Comparison of ENCODE assay signal across 20 cellular contexts in the genomic region with DNA sequence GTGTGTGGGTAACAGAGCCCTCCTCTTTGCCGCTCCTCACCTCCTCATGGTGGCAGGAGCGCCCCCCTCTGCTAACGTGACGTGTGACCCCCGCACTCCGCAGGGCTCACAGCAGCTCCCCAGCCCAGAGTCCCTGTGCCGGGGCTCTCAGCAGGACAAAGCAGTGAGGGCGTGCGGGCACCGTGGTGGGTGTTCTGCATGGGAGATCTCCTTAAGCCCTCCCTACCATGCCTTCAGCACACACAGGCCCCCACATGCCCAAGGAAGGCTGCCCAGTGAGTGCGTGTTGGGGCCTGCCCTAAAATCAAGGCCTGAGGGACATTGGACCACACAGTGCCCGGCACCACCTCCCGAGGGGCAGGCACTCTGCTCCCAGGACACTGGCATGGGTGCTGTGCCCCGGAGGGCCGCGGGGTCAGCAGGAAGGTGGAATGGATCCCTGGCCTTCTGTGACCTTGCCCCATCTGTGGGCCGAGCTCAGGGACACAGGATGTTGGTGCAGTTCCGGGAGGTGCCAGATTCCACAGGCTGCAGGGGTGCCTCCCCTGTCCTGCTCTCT. TPM values are rescaled to one million over a fixed set of nuclear protein-coding genes. Genes with fewer than 3 reads are reported as not detected.
DNase-seq lines count a peak whose midpoint lies in the region; ATAC-seq and TF ChIP-seq lines count a peak whose summit lies in the region.
"Had no signal": no experiment of that assay in that cellular context is flagged by ENCODE, and none has a peak within 500 bp of the region (broad histone marks: within the 10 kb centered on the region; RNA-seq: fewer than 3 reads in every experiment).

No MANE protein-coding gene starts in this region.

- no peak overlapping the region for H3K4me2 ChIP-seq in SK-N-SH

- CTCF ChIA-PET in SK-N-SH (lab: Yijun Ruan, JAX), result interaction anchor here (1.1 kb wide), 1 partner anchor 128 kb away, joined by 3 read pairs; no protein-coding TSS in a partner anchor

- no peaks in the 10 kb centered on the region for H3K27me3 ChIP-seq in SK-N-SH (ENCODE audit: insufficient read depth)
- H3K27me3 ChIP-seq in left ventricle myocardium inferior (ENCODE audit: low read depth), result peaks cover 12% of the 10 kb centered on the region

- H3K27ac Mint-ChIP-seq in HFFc6 (no peak overlapping the region), osteocyte (ENCODE audit: unreplicated experiment) (no peak overlapping the region)
- H3K27ac Mint-ChIP-seq: activated CD4-positive, alpha-beta T cell treated with anti-CD3 and anti-CD28 coated beads, Interleukin-2, amount 10 ng/mL, durations not matched to agents 24 days and 14 days; activated T-cell treated with anti-CD3 and anti-CD28 coated beads, Interleukin-2, amount 50 U/mL, for 72 hours had no signal

- H3K9me3 Mint-ChIP-seq in HFFc6, result no peaks in the 10 kb centered on the region
- H3K9me3 Mint-ChIP-seq in osteocyte (ENCODE audit: unreplicated experiment), result no peaks in the 10 kb centered on the region
- H3K9me3 Mint-ChIP-seq: activated CD4-positive, alpha-beta T cell treated with anti-CD3 and anti-CD28 coated beads, Interleukin-2, amount 10 ng/mL, durations not matched to agents 24 days and 14 days; activated T-cell treated with anti-CD3 and anti-CD28 coated beads, Interleukin-2, amount 50 U/mL, for 72 hours had no signal

- H3F3A ChIP-seq in SK-N-SH (replicated peaks; ENCODE audit: insufficient read depth), result no peaks in the 10 kb centered on the region

- POLR2A ChIA-PET in SK-N-SH (lab: Yijun Ruan, JAX), result no interaction called here

- no peaks in the 10 kb centered on the region for H3K4me1 Mint-ChIP-seq in HFFc6 (ENCODE audit: low read depth)
- no peaks in the 10 kb centered on the region for H3K4me1 Mint-ChIP-seq in osteocyte (ENCODE audit: unreplicated experiment)
- H3K4me1 Mint-ChIP-seq: activated CD4-positive, alpha-beta T cell treated with anti-CD3 and anti-CD28 coated beads, Interleukin-2, amount 10 ng/mL, durations not matched to agents 24 days and 14 days had no signal

- H2AFZ ChIP-seq in SK-N-SH (ENCODE audit: low read depth), result no peak overlapping the region

- H3K27ac ChIP-seq in SK-N-SH (ENCODE audit: low read depth in 2 of 2, low read length in 1 of 2) (no peak overlapping the region), left ventricle myocardium inferior (replicated peaks) (no peak overlapping the region)
- H3K27ac ChIP-seq: 22Rv1, skin epidermis had no signal

- peak overlapping the region; percentile 21; the same call in 1 of the 2 replicates for H3K4me3 Mint-ChIP-seq in HFFc6
- H3K4me3 Mint-ChIP-seq in osteocyte (ENCODE audit: unreplicated experiment), result no peak overlapping the region
- H3K4me3 Mint-ChIP-seq: activated CD4-positive, alpha-beta T cell treated with anti-CD3 and anti-CD28 coated beads, Interleukin-2, amount 10 ng/mL, durations not matched to agents 24 days and 14 days; activated T-cell treated with anti-CD3 and anti-CD28 coated beads, Interleukin-2, amount 50 U/mL, for 72 hours had no signal

- TF ChIP-seq EP300 in SK-N-SH (IDR thresholded peaks at IDR 0.05; ENCODE audit: borderline replicate concordance in 1 of 2, low read depth in 1 of 2, low read length in 1 of 2), result no peak

- no peaks in the 10 kb centered on the region for H4K20me1 ChIP-seq in SK-N-SH (ENCODE audit: insufficient read depth)

- no peak for TF ChIP-seq RAD21 in SK-N-SH (IDR thresholded peaks at IDR 0.05; ENCODE audit: low read length)

- H3K4me3 ChIP-seq in SK-N-SH (ENCODE audit: low read depth in 2 of 2, low read length in 1 of 2), result no peak overlapping the region
- H3K4me3 ChIP-seq in left ventricle myocardium inferior, result no peak overlapping the region
- H3K4me3 ChIP-seq: skin epidermis had no signal

- peak; percentile 22 for DNase-seq in SK-N-SH
- DNase-seq in HFFc6, result no peak
- peak; percentile 1 for DNase-seq in left ventricle myocardium inferior
- DNase-seq in osteocyte (ENCODE audit: extremely low spot score, unreplicated experiment), result peak; percentile 80
- no peak for DNase-seq in HPDE6-E6E7 (ENCODE audit: extremely low spot score)
- DNase-seq: activated CD4-positive, alpha-beta T cell treated with anti-CD3 and anti-CD28 coated beads, Interleukin-2, amount 10 ng/mL, durations not matched to agents 24 days and 14 days; activated T-cell treated with anti-CD3 and anti-CD28 coated beads, Interleukin-2, amount 50 U/mL, for 72 hours; Calu3; central memory CD4-positive, alpha-beta T cell; NCI-H1417; NCI-H748 treated with DMSO at 0.1 percent for 48 hours had no signal

- 90% methylated on average over 9 of the region's 18 CpGs for WGBS in SK-N-SH (ENCODE audit: low lambda C conversion rate)

- H3K9me3 ChIP-seq in SK-N-SH (no peaks in the 10 kb centered on the region), left ventricle myocardium inferior (replicated peaks) (no peaks in the 10 kb centered on the region)

- no peaks in the 10 kb centered on the region; a peak in 1 of 4 replicates for H3K4me1 ChIP-seq in SK-N-SH (ENCODE audit: control insufficient read depth in 1 of 2, insufficient read depth in 2 of 2, low read depth in 1 of 2, low read length in 1 of 2)
- H3K4me1 ChIP-seq in left ventricle myocardium inferior, result peaks cover under 1% of the 10 kb centered on the region

- H3K36me3 Mint-ChIP-seq in HFFc6 (ENCODE audit: low read depth) (no peaks in the 10 kb centered on the region), osteocyte (ENCODE audit: unreplicated experiment) (no peaks in the 10 kb centered on the region)

- no peaks in the 10 kb centered on the region for H3K9me2 ChIP-seq in SK-N-SH

- H3K36me3 ChIP-seq in SK-N-SH (replicated peaks in 1 of 2; ENCODE audit: control insufficient read depth in 1 of 2, insufficient read depth in 2 of 2, low read length in 1 of 2) (no peaks in the 10 kb centered on the region), left ventricle myocardium inferior (no peaks in the 10 kb centered on the region)

- H3K9ac ChIP-seq in SK-N-SH, result no peak overlapping the region

- H3K27me3 Mint-ChIP-seq in HFFc6 (ENCODE audit: insufficient read depth), result peaks cover 39% of the 10 kb centered on the region
- peaks cover 2% of the 10 kb centered on the region for H3K27me3 Mint-ChIP-seq in osteocyte (ENCODE audit: unreplicated experiment)
- H3K27me3 Mint-ChIP-seq: activated CD4-positive, alpha-beta T cell treated with anti-CD3 and anti-CD28 coated beads, Interleukin-2, amount 10 ng/mL, durations not matched to agents 24 days and 14 days had no signal

- no peak for ATAC-seq in SK-N-SH treated with all-trans-retinoic acid at 6 μM for 48 hours
- no peak for ATAC-seq in GM18867 (IDR thresholded peaks at IDR 0.05; ENCODE audit: unreplicated experiment)
- ATAC-seq in GM18907 (IDR thresholded peaks at IDR 0.05; ENCODE audit: unreplicated experiment), result no peak
- ATAC-seq: activated T-cell treated with anti-CD3 and anti-CD28 coated beads, Interleukin-2, amount 50 U/mL, for 72 hours; esophagus mucosa; HCT116 had no signal

- no peaks in the 10 kb centered on the region for H3K79me2 ChIP-seq in SK-N-SH (ENCODE audit: insufficient read depth)

- intact Hi-C loops in left ventricle myocardium inferior (cut with micrococcal nuclease), result no loop called here

- TF ChIP-seq CTCF in SK-N-SH (IDR thresholded peaks at IDR 0.05) (no peak), HFFc6 (IDR thresholded peaks at IDR 0.05) (no peak), left ventricle myocardium inferior (IDR thresholded peaks at IDR 0.05; ENCODE audit: borderline replicate concordance) (no peak), osteocyte (IDR thresholded peaks at IDR 0.05) (no peak)

TF ChIP-seq in SK-N-SH, 30 proteins besides CTCF, POLR2A, EP300 and RAD21 (continues in another document):
- no peak for TF ChIP-seq MAX (IDR thresholded peaks at IDR 0.05; ENCODE audit: low read depth)
- no peak for TF ChIP-seq YY1 (IDR thresholded peaks at IDR 0.05; ENCODE audit: low read depth)
- no peak for TF ChIP-seq EZH2phosphoT487 (IDR thresholded peaks at IDR 0.05; ENCODE audit: borderline replicate concordance, low read depth)
- no peak for TF ChIP-seq GABPA (IDR thresholded peaks at IDR 0.05; ENCODE audit: low read depth)
- no peak for TF ChIP-seq TCF12 (IDR thresholded peaks at IDR 0.05)
- TF ChIP-seq NFIC (IDR thresholded peaks at IDR 0.05; ENCODE audit: borderline replicate concordance), result no peak
- TF ChIP-seq POLR2AphosphoS5 (IDR thresholded peaks at IDR 0.05; ENCODE audit: low read depth, low read length), result no peak
- no peak for TF ChIP-seq RCOR1 (IDR thresholded peaks at IDR 0.05; ENCODE audit: low read length)

TF ChIP-seq in SK-N-SH treated with all-trans-retinoic acid at 6 μM for 48 hours, 23 proteins besides CTCF, POLR2A, EP300 and RAD21 (continues in another document):
- TF ChIP-seq CSRNP3 (CRISPR knock-in tag; IDR thresholded peaks at IDR 0.05), result no peak
- TF ChIP-seq BACH2 (CRISPR knock-in tag; IDR thresholded peaks at IDR 0.05; ENCODE audit: borderline replicate concordance), result no peak

RNA-seq across cellular contexts. Expression of gene PSAPL1, which starts 10.1 kb away (rescaled TPM):
- 0.02 and 0.03 TPM in 2 replicates for polyA plus RNA-seq in SK-N-SH (2012; rRNA removed)
- 0.01 TPM in 2 replicates for polyA plus RNA-seq in SK-N-SH (2012; cell fraction: cytosol; rRNA removed)
- 0.01 and 0.02 TPM in 2 replicates for polyA plus RNA-seq in SK-N-SH (2012; cell fraction: nucleus; rRNA removed)
- not detected for total RNA-seq in HFFc6 (2021; fragmentation: NEBNext Ultra II Directional; extraction: Animal tissue kit (Norgen Biotek cat#: 25700))
- total RNA-seq in left ventricle myocardium inferior, result not detected
- not detected in 2 replicates for total RNA-seq in osteocyte
- total RNA-seq: activated CD4-positive, alpha-beta T cell treated with anti-CD3 and anti-CD28 coated beads, Interleukin-2, amount 10 ng/mL, durations not matched to agents 24 days and 14 days; activated T-cell treated with anti-CD3 and anti-CD28 coated beads, Interleukin-2, amount 50 U/mL, for 72 hours; Calu3; esophagus mucosa; myocyte had no signal
- polyA plus RNA-seq: BJ had no signal

Comparison
In these comparisons a context has a peak if more than half of its experiments do, and no peak if none do; other contexts are left out.
1. DNase-seq: peak in SK-N-SH (single experiment), left ventricle myocardium inferior (single experiment) and osteocyte (single experiment); none in HFFc6 (single experiment) and HPDE6-E6E7 (single experiment).